In genomic region chr18:3655637-3656050, GRCh38 we compare ENCODE assay signal across 1 cellular context.
A peak's percentile ranks its signal among the peaks of the same experiment; 100 is the strongest.
TF ChIP-seq lines count a peak whose summit lies in the region.

No MANE protein-coding gene starts in this region.

TF ChIP-seq in K562, 482 proteins besides CTCF, POLR2A, EP300 and RAD21 (continued from another document and continues in another):
- TF ChIP-seq ZBTB49 (CRISPR knock-in tag; IDR thresholded peaks at IDR 0.05; ENCODE audit: borderline replicate concordance) (no peak), PRMT5 (CRISPR knock-in tag; IDR thresholded peaks at IDR 0.05) (no peak), LEF1 (IDR thresholded peaks at IDR 0.05) (no peak), ZNF431 (CRISPR knock-in tag; IDR thresholded peaks at IDR 0.05) (no peak), FOXJ2 (tag; IDR thresholded peaks at IDR 0.05) (peak; percentile 56; the same call in 1 of the 2 replicates), TBL1XR1 (IDR thresholded peaks at IDR 0.05; ENCODE audit: low read length in 2 of 2) (no peak), SETDB1 (IDR thresholded peaks at IDR 0.05; ENCODE audit: low read length) (no peak), ZNF280B (CRISPR knock-in tag; IDR thresholded peaks at IDR 0.05) (no peak), ZNF518B (CRISPR knock-in tag; IDR thresholded peaks at IDR 0.05) (no peak), NRF1 (conservative IDR thresholded peaks at IDR 0.05 in 1 of 2, IDR thresholded peaks at IDR 0.05 in 1 of 2) (no peak), ARID3A (IDR thresholded peaks at IDR 0.05; ENCODE audit: borderline replicate concordance, low read depth, low read length) (no peak), CEBPZ (IDR thresholded peaks at IDR 0.05; ENCODE audit: borderline replicate concordance, low read depth, low read length) (no peak), SMARCA5 (IDR thresholded peaks at IDR 0.05) (no peak), ZNF133 (CRISPR knock-in tag; IDR thresholded peaks at IDR 0.05) (no peak), CXXC5 (CRISPR knock-in tag; IDR thresholded peaks at IDR 0.05) (peak; percentile 76), E2F4 (CRISPR knock-in tag; IDR thresholded peaks at IDR 0.05; ENCODE audit: low read depth) (no peak), ZBTB5 (IDR thresholded peaks at IDR 0.05) (no peak), MCM5 (IDR thresholded peaks at IDR 0.05; ENCODE audit: low read depth) (no peak), HDGF (IDR thresholded peaks at IDR 0.05) (no peak), ETV5 (CRISPR knock-in tag; IDR thresholded peaks at IDR 0.05; ENCODE audit: low read depth) (peak; percentile 87), NFRKB (IDR thresholded peaks at IDR 0.05; ENCODE audit: low read depth) (no peak), ARHGAP35 (IDR thresholded peaks at IDR 0.05; ENCODE audit: partially characterized antibody) (no peak), TAL1 (IDR thresholded peaks at IDR 0.05) (no peak), ZNF561 (CRISPR knock-in tag; conservative IDR thresholded peaks at IDR 0.05) (no peak), ELK1 (CRISPR knock-in tag; IDR thresholded peaks at IDR 0.05) (no peak), MXI1 (IDR thresholded peaks at IDR 0.05; ENCODE audit: low read depth, low read length) (no peak), ZNF830 (CRISPR knock-in tag; IDR thresholded peaks at IDR 0.05) (no peak), MAFK (IDR thresholded peaks at IDR 0.05; ENCODE audit: low read length) (no peak), POLR3G (IDR thresholded peaks at IDR 0.05; ENCODE audit: extremely low read depth, insufficient read length, insufficient replicate concordance) (no peak), ELF4 (CRISPR knock-in tag; IDR thresholded peaks at IDR 0.05) (no peak), ZNF274 (IDR thresholded peaks at IDR 0.05; ENCODE audit: borderline replicate concordance, low read depth, low read length) (no peak), YBX1 (IDR thresholded peaks at IDR 0.05) (no peak), KLF10 (CRISPR knock-in tag; IDR thresholded peaks at IDR 0.05) (no peak), NONO (IDR thresholded peaks at IDR 0.05; ENCODE audit: low read depth in 2 of 2, low read length in 1 of 2) (no peak), DPF2 (IDR thresholded peaks at IDR 0.05) (no peak), CHAMP1 (IDR thresholded peaks at IDR 0.05) (no peak), BMI1 (IDR thresholded peaks at IDR 0.05; ENCODE audit: low read length) (no peak), SMARCB1 (IDR thresholded peaks at IDR 0.05; ENCODE audit: insufficient read length, low read depth) (no peak), THAP7 (CRISPR knock-in tag; IDR thresholded peaks at IDR 0.05) (no peak; the same call in none of the 2 replicates), TFE3 (CRISPR knock-in tag; IDR thresholded peaks at IDR 0.05) (no peak; the same call in 1 of the 2 replicates)
